In genomic region chr22:30422481-30423295, GRCh38 we compare ENCODE assay signal across 8 cellular contexts. TPM values are rescaled to one million over a fixed set of nuclear protein-coding genes. Genes with fewer than 3 reads are reported as not detected.
DNase-seq lines count a peak whose midpoint lies in the region; ATAC-seq, FAIRE-seq and TF ChIP-seq lines count a peak whose summit lies in the region.

No MANE protein-coding gene starts in this region.

- POLR2A ChIA-PET in K562 (lab: Yijun Ruan, JAX): interaction anchor here (0.6 to 3.2 kb wide), 7 partner anchors 9 to 63 kb away, joined by 3 to 17 read pairs (median 4); no protein-coding TSS in a partner anchor

- no peak overlapping the region for H2AFZ ChIP-seq in K562 (ENCODE audit: low read depth, low read length)

- H3K4me2 ChIP-seq in K562 (ENCODE audit: insufficient read depth, low read length): peak overlapping the region; percentile 94

- intact Hi-C loops in K562 (cut with micrococcal nuclease): no loop called here

- no peaks in the 10 kb centered on the region for H3K9me1 ChIP-seq in K562 (ENCODE audit: control insufficient read depth, insufficient read depth, low read length)

- TF ChIP-seq CTCF in K562 (IDR thresholded peaks at IDR 0.05 in 2 of 3, conservative IDR thresholded peaks at IDR 0.05 in 1 of 3; ENCODE audit: insufficient read depth in 2 of 3, low read depth in 1 of 3, low read length in 3 of 3): no peak

- FAIRE-seq in K562 (lab: Jason Lieb, UNC): peak; percentile 26

- CTCF ChIA-PET in K562 (lab: Yijun Ruan, JAX; ENCODE audit: low intra/inter-chr PET ratio): no interaction called here

- no TSS peak for BruUV-seq in K562 (replicated peaks; lab: Mats Ljungman, UMichigan)

- ATAC-seq in K562: peak; percentile 24

- no peaks in the 10 kb centered on the region for H3K27me3 ChIP-seq in K562 (ENCODE audit: control insufficient read depth in 2 of 2, insufficient read depth in 2 of 2, low read length in 2 of 2)
- no peaks in the 10 kb centered on the region for H3K27me3 ChIP-seq in iPS-20b (ENCODE audit: insufficient read depth, low read length)

- H3K4me1 ChIP-seq in K562 (replicated peaks in 1 of 2; ENCODE audit: control insufficient read depth in 2 of 2, insufficient read depth in 2 of 2, low read length in 2 of 2) (peaks cover 46 to 47% of the 10 kb centered on the region in 2 experiments), iPS-20b (ENCODE audit: insufficient read depth, low read length) (peaks cover 10% of the 10 kb centered on the region; the same call in 1 of the 2 replicates)

- H3K9ac ChIP-seq in K562 (ENCODE audit: insufficient read depth in 1 of 2, low read depth in 2 of 2, low read length in 2 of 2) (peak overlapping the region; percentile 94), iPS-20b (ENCODE audit: low read depth, low read length) (peak overlapping the region; percentile 80; the same call in 1 of the 2 replicates)

- H3K27ac ChIP-seq in K562 (ENCODE audit: extremely low read depth, low read depth, low read length) (peak overlapping the region; percentile 94), iPS-20b (ENCODE audit: low read length) (peak overlapping the region; percentile 30)

- DNase-seq in activated T-cell treated with anti-CD3 and anti-CD28 coated beads for 48 hours (ENCODE audit: low read depth) (peak; percentile 43), OCI-M1 (lab: John Stamatoyannopoulos, UW) (peak; percentile 56), K562 (ENCODE audit: extremely low read depth in 1 of 4, low spot score in 3 of 4) (peak; percentile 19 to 73 (median 37)), skeletal muscle cell (ENCODE audit: low read depth) (peak; percentile 96), NCI-H2196 (lab: John Stamatoyannopoulos, UW; ENCODE audit: unreplicated experiment) (no peak), NCI-H128 (lab: John Stamatoyannopoulos, UW; ENCODE audit: unreplicated experiment) (no peak)
- DNase-seq in activated T-cell treated with anti-CD3 and anti-CD28 coated beads, Interleukin-2, amount 50 U/mL, for 1 hour: no peak

- no peak for TF ChIP-seq POLR2A in K562 (conservative IDR thresholded peaks at IDR 0.05)

- in situ Hi-C loops in K562 (cut with MboI): no loop called here

- TF ChIP-seq EP300 in K562 (IDR thresholded peaks at IDR 0.05; ENCODE audit: low read length): no peak

- H3K4me3 ChIP-seq in K562 (peak overlapping the region; percentile 59), iPS-20b (ENCODE audit: low read length) (peak overlapping the region; percentile 78), skeletal muscle cell (ENCODE audit: low read depth, low read length) (peak overlapping the region; percentile 48)

- H3K9me3 ChIP-seq in K562 (replicated peaks; ENCODE audit: control insufficient read depth, insufficient read depth, low read depth, low read length): no peaks in the 10 kb centered on the region; the same call in 1 of the 2 replicates
- no peaks in the 10 kb centered on the region for H3K9me3 ChIP-seq in iPS-20b (ENCODE audit: insufficient read depth, low read depth, low read length)

- peaks cover 67% of the 10 kb centered on the region for H3K79me2 ChIP-seq in K562 (ENCODE audit: control insufficient read depth, insufficient read depth, low read length)

- H4K20me1 ChIP-seq in K562 (replicated peaks; ENCODE audit: control insufficient read depth, insufficient read depth, low read length): no peaks in the 10 kb centered on the region

- 2% methylated on average over 16 of the region's 18 CpGs for WGBS in K562 (ENCODE audit: insufficient coverage, low coverage, missing lambda C conversion rate)

- TF ChIP-seq RAD21 in K562 (CRISPR knock-in tag; conservative IDR thresholded peaks at IDR 0.05 in 1 of 2, IDR thresholded peaks at IDR 0.05 in 1 of 2): no peak

- H3K36me3 ChIP-seq in K562 (ENCODE audit: control insufficient read depth, insufficient read depth, low read length) (peaks cover 29% of the 10 kb centered on the region), iPS-20b (ENCODE audit: insufficient read depth, low read depth, low read length) (peaks cover 32% of the 10 kb centered on the region)

TF ChIP-seq in K562, 482 proteins besides CTCF, POLR2A, EP300 and RAD21 (continues in another document):
- TF ChIP-seq DIDO1 (tag; IDR thresholded peaks at IDR 0.05; ENCODE audit: low read depth) (no peak), C11orf30 (IDR thresholded peaks at IDR 0.05; ENCODE audit: low read depth) (peak; percentile 60; the same call in 1 of the 2 replicates)

RNA-seq across cellular contexts. Expression of gene MTFP1, which starts 2.9 kb away (rescaled TPM):
- total RNA-seq in K562 (2011; cell fraction: chromatin; rRNA removed; ENCODE audit: low replicate concordance): 10.0 and 26.7 TPM in 2 replicates
- total RNA-seq in K562 (2011; cell fraction: nucleolus; rRNA removed): 43.5 and 54.1 TPM in 2 replicates
- total RNA-seq in K562 (2011; cell fraction: nucleoplasm; rRNA removed): 28.7 and 33.9 TPM in 2 replicates
- 52.0 and 66.0 TPM in 2 replicates for total RNA-seq in K562 (2014; rRNA removed)
- 25.2 and 30.1 TPM in 2 replicates for total RNA-seq in K562 (2014; rRNA removed; fragmentation: Illumina TruSeq; extraction: Trizol)
- 34.0 and 38.4 TPM in 2 replicates for total RNA-seq in K562 (2015; rRNA removed; fragmentation: Illumina TruSeq; extraction: Trizol)
- total RNA-seq in K562 (2021): 43.3 and 45.8 TPM in 2 replicates
- 24.0 and 37.7 TPM in 2 replicates for polyA plus RNA-seq in K562 (2011; rRNA removed)
- polyA plus RNA-seq in K562 (2011; cell fraction: cytosol; rRNA removed): 52.1 and 102 TPM in 2 replicates
- 36.8 and 44.5 TPM in 2 replicates for polyA plus RNA-seq in K562 (2011; cell fraction: nucleus; rRNA removed)
- 37.8 and 39.6 TPM in 2 replicates for polyA plus RNA-seq in K562 (2012)
- polyA plus RNA-seq in K562 (2014; fragmentation: Illumina TruSeq; extraction: Trizol): 22.5 and 35.0 TPM in 2 replicates
- polyA plus RNA-seq in K562 (2014; fragmentation: Nextera tagmentation; extraction: Ambion mirVana): 10 to 100 TPM; 10.7 to 17.5 TPM
- polyA plus RNA-seq in K562 (2014; rRNA removed): 41.8 and 42.0 TPM in 2 replicates
- polyA minus RNA-seq in K562 (2011; rRNA and poly(A)+ RNA removed): 12.5 and 13.8 TPM in 2 replicates
- 18.5 and 20.8 TPM in 2 replicates for polyA minus RNA-seq in K562 (2011; cell fraction: cytosol; rRNA and poly(A)+ RNA removed)
- polyA minus RNA-seq in K562 (2011; cell fraction: nucleus; rRNA and poly(A)+ RNA removed): 19.5 and 23.8 TPM in 2 replicates

RNA-seq across cellular contexts. Expression of gene SEC14L2, which starts 25.9 kb away (rescaled TPM):
- total RNA-seq in K562 (2011; cell fraction: chromatin; rRNA removed; ENCODE audit: low replicate concordance): 0.44 and 0.46 TPM in 2 replicates
- total RNA-seq in K562 (2011; cell fraction: nucleolus; rRNA removed): 0.67 and 1.1 TPM in 2 replicates
- total RNA-seq in K562 (2011; cell fraction: nucleoplasm; rRNA removed): 0.81 and 1.2 TPM in 2 replicates
- total RNA-seq in K562 (2014; rRNA removed) (0.05 and 0.08 TPM in 2 replicates), K562 (2014; rRNA removed; fragmentation: Illumina TruSeq; extraction: Trizol) (0.04 and 0.06 TPM in 2 replicates), K562 (2015; rRNA removed; fragmentation: Illumina TruSeq; extraction: Trizol) (0.11 TPM in 2 replicates), K562 (2021) (0.04 and 0.16 TPM in 2 replicates)
- polyA plus RNA-seq in K562 (2011; rRNA removed) (0.07 and 0.11 TPM in 2 replicates), K562 (2014; fragmentation: Illumina TruSeq; extraction: Trizol) (0.06 and 0.12 TPM in 2 replicates), K562 (2014; fragmentation: Nextera tagmentation; extraction: Ambion mirVana) (under 1 TPM; 0.10 to 0.17 TPM), K562 (2014; rRNA removed) (0.03 TPM in 1 of 2 replicates, not detected in the other)
- 0.03 and 0.07 TPM in 2 replicates for polyA plus RNA-seq in K562 (2011; cell fraction: cytosol; rRNA removed)
- 0.23 and 0.29 TPM in 2 replicates for polyA plus RNA-seq in K562 (2011; cell fraction: nucleus; rRNA removed)
- 0.36 and 0.39 TPM in 2 replicates for polyA plus RNA-seq in K562 (2012)
- 0.21 and 0.46 TPM in 2 replicates for polyA minus RNA-seq in K562 (2011; rRNA and poly(A)+ RNA removed)
- polyA minus RNA-seq in K562 (2011; cell fraction: cytosol; rRNA and poly(A)+ RNA removed): not detected in 2 replicates
- 0.54 and 1.3 TPM in 2 replicates for polyA minus RNA-seq in K562 (2011; cell fraction: nucleus; rRNA and poly(A)+ RNA removed)

RNA-seq across cellular contexts. Expression of gene RNF215, which starts 35.5 kb away (rescaled TPM):
- 27.4 and 48.7 TPM in 2 replicates for total RNA-seq in K562 (2011; cell fraction: chromatin; rRNA removed; ENCODE audit: low replicate concordance)
- total RNA-seq in K562 (2011; cell fraction: nucleolus; rRNA removed): 28.0 and 30.2 TPM in 2 replicates
- 20.8 and 23.6 TPM in 2 replicates for total RNA-seq in K562 (2011; cell fraction: nucleoplasm; rRNA removed)
- 4.0 and 4.7 TPM in 2 replicates for total RNA-seq in K562 (2014; rRNA removed)
- total RNA-seq in K562 (2014; rRNA removed; fragmentation: Illumina TruSeq; extraction: Trizol): 1.7 and 2.7 TPM in 2 replicates
- 2.2 and 2.3 TPM in 2 replicates for total RNA-seq in K562 (2015; rRNA removed; fragmentation: Illumina TruSeq; extraction: Trizol)
- total RNA-seq in K562 (2021): 6.8 and 9.2 TPM in 2 replicates
- 5.6 and 7.1 TPM in 2 replicates for polyA plus RNA-seq in K562 (2011; rRNA removed)
- 5.7 and 6.6 TPM in 2 replicates for polyA plus RNA-seq in K562 (2011; cell fraction: cytosol; rRNA removed)
- 45.1 and 65.6 TPM in 2 replicates for polyA plus RNA-seq in K562 (2011; cell fraction: nucleus; rRNA removed)
- 4.8 and 8.3 TPM in 2 replicates for polyA plus RNA-seq in K562 (2012)
- 2.1 and 3.9 TPM in 2 replicates for polyA plus RNA-seq in K562 (2014; fragmentation: Illumina TruSeq; extraction: Trizol)
- polyA plus RNA-seq in K562 (2014; fragmentation: Nextera tagmentation; extraction: Ambion mirVana): under 1 TPM; 0.08 to 0.10 TPM
- 7.2 and 9.8 TPM in 2 replicates for polyA plus RNA-seq in K562 (2014; rRNA removed)
- polyA minus RNA-seq in K562 (2011; rRNA and poly(A)+ RNA removed): 2.4 and 4.7 TPM in 2 replicates
- 4.0 and 6.6 TPM in 2 replicates for polyA minus RNA-seq in K562 (2011; cell fraction: cytosol; rRNA and poly(A)+ RNA removed)
- polyA minus RNA-seq in K562 (2011; cell fraction: nucleus; rRNA and poly(A)+ RNA removed): 7.2 and 8.2 TPM in 2 replicates

RNA-seq across cellular contexts. Expression of gene SEC14L3, which starts 49.1 kb away (rescaled TPM):
- not detected in 2 replicates for total RNA-seq in K562 (2011; cell fraction: chromatin; rRNA removed; ENCODE audit: low replicate concordance)
- total RNA-seq in K562 (2011; cell fraction: nucleolus; rRNA removed): not detected in 2 replicates
- not detected in 2 replicates for total RNA-seq in K562 (2011; cell fraction: nucleoplasm; rRNA removed)
- total RNA-seq in K562 (2014; rRNA removed): not detected in 2 replicates
- total RNA-seq in K562 (2014; rRNA removed; fragmentation: Illumina TruSeq; extraction: Trizol): not detected in 2 replicates
- total RNA-seq in K562 (2015; rRNA removed; fragmentation: Illumina TruSeq; extraction: Trizol): not detected in 2 replicates
- total RNA-seq in K562 (2021): not detected in 2 replicates
- not detected in 2 replicates for polyA plus RNA-seq in K562 (2011; rRNA removed)
- 0.04 TPM in 1 of 2 replicates, not detected in the other for polyA plus RNA-seq in K562 (2011; cell fraction: cytosol; rRNA removed)
- polyA plus RNA-seq in K562 (2011; cell fraction: nucleus; rRNA removed): not detected in 2 replicates
- polyA plus RNA-seq in K562 (2012): not detected in 2 replicates
- polyA plus RNA-seq in K562 (2014; fragmentation: Illumina TruSeq; extraction: Trizol): not detected in 2 replicates
- polyA plus RNA-seq in K562 (2014; fragmentation: Nextera tagmentation; extraction: Ambion mirVana): not detected
- polyA plus RNA-seq in K562 (2014; rRNA removed): not detected in 2 replicates
- not detected in 2 replicates for polyA minus RNA-seq in K562 (2011; rRNA and poly(A)+ RNA removed)
- polyA minus RNA-seq in K562 (2011; cell fraction: cytosol; rRNA and poly(A)+ RNA removed): not detected in 2 replicates
- polyA minus RNA-seq in K562 (2011; cell fraction: nucleus; rRNA and poly(A)+ RNA removed): not detected in 2 replicates

Comparison
In these comparisons a context has a peak if more than half of its experiments do, and no peak if none do; other contexts are left out.
1. DNase-seq: peak in activated T-cell treated with anti-CD3 and anti-CD28 coated beads for 48 hours (single experiment), OCI-M1 (single experiment), K562 (4 of 4) and skeletal muscle cell (single experiment); none in activated T-cell treated with anti-CD3 and anti-CD28 coated beads, Interleukin-2, amount 50 U/mL, for 1 hour (single experiment), NCI-H2196 (single experiment) and NCI-H128 (single experiment).
2. Peak in every context shown above with its lines, with median percentiles within 50 percentile points of each other: H3K4me3 ChIP-seq.